15 cellular contexts compared by ENCODE assay signal in the genomic region with DNA sequence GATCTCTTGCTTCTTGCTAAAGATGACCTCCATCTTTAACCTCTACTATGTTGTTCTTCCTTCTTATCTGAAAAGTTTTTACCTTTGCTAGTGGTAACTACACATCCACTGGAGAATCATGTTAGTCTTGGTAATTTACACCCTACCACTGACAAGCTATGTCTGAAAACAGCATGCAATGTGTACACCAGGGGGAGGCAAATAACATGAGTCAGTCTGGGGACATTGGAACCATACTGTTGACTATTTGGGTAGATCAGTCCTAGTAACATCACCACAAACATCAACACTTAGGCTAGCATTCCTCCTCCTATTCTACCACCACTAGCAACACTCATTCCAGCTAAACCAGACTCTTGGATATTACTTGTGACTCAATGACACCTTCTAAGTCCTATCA.
DNase-seq lines count a peak whose midpoint lies in the region; ATAC-seq, FAIRE-seq and TF ChIP-seq lines count a peak whose summit lies in the region.
"Had no signal": no experiment of that assay in that cellular context is flagged by ENCODE, and none has a peak within 500 bp of the region (broad histone marks: within the 10 kb centered on the region; RNA-seq: fewer than 3 reads in every experiment).

No MANE protein-coding gene starts in this region.

- no peaks in the 10 kb centered on the region for H3K4me1 ChIP-seq in K562 (replicated peaks in 1 of 2; ENCODE audit: control insufficient read depth in 2 of 2, insufficient read depth in 2 of 2, low read length in 2 of 2)
- H3K4me1 ChIP-seq in mesendoderm (ENCODE audit: control insufficient read depth, low read depth, low read length): no peaks in the 10 kb centered on the region
- no peaks in the 10 kb centered on the region for H3K4me1 ChIP-seq in left ventricle myocardium inferior
- H3K4me1 ChIP-seq: BLaER1 had no signal

- no peak overlapping the region for H3K56ac ChIP-seq in mesendoderm (ENCODE audit: low read length)

- H2BK15ac ChIP-seq in mesendoderm (replicated peaks; ENCODE audit: low read depth): no peak overlapping the region

- TF ChIP-seq EP300 in K562 (IDR thresholded peaks at IDR 0.05; ENCODE audit: low read length): no peak

- TF ChIP-seq CTCF in K562 (IDR thresholded peaks at IDR 0.05 in 2 of 3, conservative IDR thresholded peaks at IDR 0.05 in 1 of 3; ENCODE audit: insufficient read depth in 2 of 3, low read depth in 1 of 3, low read length in 3 of 3) (peak in 2 of 3 experiments; percentile 23 to 27; a peak in 2 of 6 replicates), left ventricle myocardium inferior (IDR thresholded peaks at IDR 0.05; ENCODE audit: borderline replicate concordance) (no peak), coronary artery (IDR thresholded peaks at IDR 0.05) (no peak)

- H3K18ac ChIP-seq in mesendoderm (ENCODE audit: low read length): no peak overlapping the region

- TF ChIP-seq POLR2A in K562 (conservative IDR thresholded peaks at IDR 0.05): no peak

- H3K9me1 ChIP-seq in K562 (ENCODE audit: control insufficient read depth, insufficient read depth, low read length): no peaks in the 10 kb centered on the region

- H4K5ac ChIP-seq in mesendoderm (ENCODE audit: low read length): no peak overlapping the region

- H3K9ac ChIP-seq in K562 (ENCODE audit: insufficient read depth in 1 of 2, low read depth in 2 of 2, low read length in 2 of 2) (no peak overlapping the region), mesendoderm (ENCODE audit: low read length) (no peak overlapping the region)
- H3K9ac ChIP-seq: BLaER1 had no signal

- H4K8ac ChIP-seq in mesendoderm (ENCODE audit: low read depth, low read length): no peak overlapping the region

- CTCF ChIA-PET in K562 (lab: Yijun Ruan, JAX; ENCODE audit: low intra/inter-chr PET ratio): interaction anchor here (1.0 kb wide), 1 partner anchor 160 kb away, joined by 3 read pairs; no protein-coding TSS in a partner anchor

- H3K4me2 ChIP-seq in K562 (ENCODE audit: insufficient read depth, low read length) (no peak overlapping the region), mesendoderm (ENCODE audit: low read length) (no peak overlapping the region)
- H3K4me2 ChIP-seq: BLaER1 had no signal

- H2AK5ac ChIP-seq in mesendoderm (ENCODE audit: low read length): no peak overlapping the region

- POLR2A ChIA-PET in K562 (lab: Yijun Ruan, JAX): no interaction called here

- H2BK120ac ChIP-seq in mesendoderm (ENCODE audit: low read depth, low read length): no peak overlapping the region

- H3K79me2 ChIP-seq in K562 (ENCODE audit: control insufficient read depth, insufficient read depth, low read length) (no peaks in the 10 kb centered on the region), mesendoderm (ENCODE audit: control insufficient read depth, insufficient read depth, low read length) (no peaks in the 10 kb centered on the region)

- no peaks in the 10 kb centered on the region for H4K20me1 ChIP-seq in K562 (replicated peaks; ENCODE audit: control insufficient read depth, insufficient read depth, low read length)
- H4K20me1 ChIP-seq: BLaER1 had no signal

- H3K4ac ChIP-seq in mesendoderm (ENCODE audit: low read depth, low read length): no peak overlapping the region

- H3K9me3 ChIP-seq in K562 (replicated peaks; ENCODE audit: control insufficient read depth, insufficient read depth, low read depth, low read length) (no peaks in the 10 kb centered on the region), left ventricle myocardium inferior (replicated peaks) (no peaks in the 10 kb centered on the region)
- H3K9me3 ChIP-seq: BLaER1 had no signal

- no peaks in the 10 kb centered on the region for H3K27me3 ChIP-seq in K562 (ENCODE audit: control insufficient read depth in 2 of 2, insufficient read depth in 2 of 2, low read length in 2 of 2)
- H3K27me3 ChIP-seq in mesendoderm (ENCODE audit: insufficient read depth, low read length, poor library complexity): no peaks in the 10 kb centered on the region
- no peaks in the 10 kb centered on the region for H3K27me3 ChIP-seq in left ventricle myocardium inferior (ENCODE audit: low read depth)
- H3K27me3 ChIP-seq: BLaER1 had no signal

- H3K27ac ChIP-seq in K562 (ENCODE audit: extremely low read depth, low read depth, low read length): no peak overlapping the region
- no peak overlapping the region for H3K27ac ChIP-seq in mesendoderm (ENCODE audit: low read depth, low read length)
- no peak overlapping the region for H3K27ac ChIP-seq in left ventricle myocardium inferior (replicated peaks)
- H3K27ac ChIP-seq in coronary artery: no peak overlapping the region
- H3K27ac ChIP-seq: BLaER1, SK-N-MC had no signal

- H3K4me3 ChIP-seq in K562 (no peak overlapping the region), mesendoderm (ENCODE audit: low read length) (no peak overlapping the region), left ventricle myocardium inferior (no peak overlapping the region), coronary artery (no peak overlapping the region)
- H3K4me3 ChIP-seq: BLaER1, SK-N-MC had no signal

- no TSS peak for BruUV-seq in K562 (replicated peaks; lab: Mats Ljungman, UMichigan)

- H3K36me3 ChIP-seq in K562 (ENCODE audit: control insufficient read depth, insufficient read depth, low read length): no peaks in the 10 kb centered on the region
- H3K36me3 ChIP-seq in mesendoderm (ENCODE audit: control insufficient read depth, insufficient read depth, low read length): no peaks in the 10 kb centered on the region
- H3K36me3 ChIP-seq in left ventricle myocardium inferior: no peaks in the 10 kb centered on the region
- H3K36me3 ChIP-seq: BLaER1 had no signal

- H2BK5ac ChIP-seq in mesendoderm (ENCODE audit: low read length): no peak overlapping the region

- intact Hi-C loops in K562 (cut with micrococcal nuclease): loop anchor here (1.0 kb wide), 1 partner anchor 250 kb away; no protein-coding TSS in a partner anchor
- intact Hi-C loops in left ventricle myocardium inferior (cut with micrococcal nuclease): no loop called here

- ATAC-seq in K562: peak; percentile 85

- H3K79me1 ChIP-seq in mesendoderm (ENCODE audit: low read length): no peaks in the 10 kb centered on the region

- peak; percentile 32 for DNase-seq in DMS53 (lab: John Stamatoyannopoulos, UW)
- DNase-seq in DMS53 treated with DMSO at 0.1 percent for 48 hours (lab: John Stamatoyannopoulos, UW; ENCODE audit: unreplicated experiment): no peak
- DNase-seq in HTR-8/SVneo (ENCODE audit: insufficient read length, low spot score): no peak
- DNase-seq in K562 (ENCODE audit: extremely low read depth in 1 of 4, low spot score in 3 of 4): peak; percentile 7 to 21 (median 14)
- DNase-seq in mesendoderm: peak; percentile 13
- DNase-seq in left ventricle myocardium inferior: no peak
- no peak for DNase-seq in coronary artery (ENCODE audit: low spot score)
- no peak for DNase-seq in GF-D8 (lab: John Stamatoyannopoulos, UW)
- DNase-seq: 8988T, NCI-H1417, NCI-H187 treated with DMSO at 0.1 percent for 48 hours, NCI-H69 had no signal

- in situ Hi-C loops in K562 (cut with MboI): no loop called here

- peak in 1 of 2 experiments; percentile 53; a peak in 2 of 4 replicates for TF ChIP-seq RAD21 in K562 (CRISPR knock-in tag; conservative IDR thresholded peaks at IDR 0.05 in 1 of 2, IDR thresholded peaks at IDR 0.05 in 1 of 2)

- no peak overlapping the region for H2AFZ ChIP-seq in K562 (ENCODE audit: low read depth, low read length)

- H3K23ac ChIP-seq in mesendoderm (ENCODE audit: low read length): no peak overlapping the region

- FAIRE-seq in HTR-8/SVneo (lab: Jason Lieb, UNC): peak; percentile 54
- FAIRE-seq in K562 (lab: Jason Lieb, UNC): peak; percentile 49
- FAIRE-seq: GM19239 had no signal

TF ChIP-seq in K562, 482 proteins besides CTCF, POLR2A, EP300 and RAD21 (continues in another document):
- no peak for TF ChIP-seq EP400 (IDR thresholded peaks at IDR 0.05)
- TF ChIP-seq, protein P1, sequence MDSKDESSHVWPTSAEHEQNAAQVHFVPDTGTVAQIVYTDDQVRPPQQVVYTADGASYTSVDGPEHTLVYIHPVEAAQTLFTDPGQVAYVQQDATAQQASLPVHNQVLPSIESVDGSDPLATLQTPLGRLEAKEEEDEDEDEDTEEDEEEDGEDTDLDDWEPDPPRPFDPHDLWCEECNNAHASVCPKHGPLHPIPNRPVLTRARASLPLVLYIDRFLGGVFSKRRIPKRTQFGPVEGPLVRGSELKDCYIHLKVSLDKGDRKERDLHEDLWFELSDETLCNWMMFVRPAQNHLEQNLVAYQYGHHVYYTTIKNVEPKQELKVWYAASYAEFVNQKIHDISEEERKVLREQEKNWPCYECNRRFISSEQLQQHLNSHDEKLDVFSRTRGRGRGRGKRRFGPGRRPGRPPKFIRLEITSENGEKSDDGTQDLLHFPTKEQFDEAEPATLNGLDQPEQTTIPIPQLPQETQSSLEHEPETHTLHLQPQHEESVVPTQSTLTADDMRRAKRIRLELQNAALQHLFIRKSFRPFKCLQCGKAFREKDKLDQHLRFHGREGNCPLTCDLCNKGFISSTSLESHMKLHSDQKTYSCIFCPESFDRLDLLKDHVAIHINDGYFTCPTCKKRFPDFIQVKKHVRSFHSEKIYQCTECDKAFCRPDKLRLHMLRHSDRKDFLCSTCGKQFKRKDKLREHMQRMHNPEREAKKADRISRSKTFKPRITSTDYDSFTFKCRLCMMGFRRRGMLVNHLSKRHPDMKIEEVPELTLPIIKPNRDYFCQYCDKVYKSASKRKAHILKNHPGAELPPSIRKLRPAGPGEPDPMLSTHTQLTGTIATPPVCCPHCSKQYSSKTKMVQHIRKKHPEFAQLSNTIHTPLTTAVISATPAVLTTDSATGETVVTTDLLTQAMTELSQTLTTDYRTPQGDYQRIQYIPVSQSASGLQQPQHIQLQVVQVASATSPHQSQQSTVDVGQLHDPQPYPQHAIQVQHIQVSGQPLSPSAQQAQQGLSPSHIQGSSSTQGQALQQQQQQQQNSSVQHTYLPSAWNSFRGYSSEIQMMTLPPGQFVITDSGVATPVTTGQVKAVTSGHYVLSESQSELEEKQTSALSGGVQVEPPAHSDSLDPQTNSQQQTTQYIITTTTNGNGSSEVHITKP (IDR thresholded peaks at IDR 0.05; ENCODE audit: partially characterized antibody): peak; percentile 19

Comparison
In these comparisons a context has a peak if more than half of its experiments do, and no peak if none do; other contexts are left out.
1. DNase-seq: peak in DMS53 (single experiment), K562 (4 of 4) and mesendoderm (single experiment); none in DMS53 treated with DMSO at 0.1 percent for 48 hours (single experiment), HTR-8/SVneo (single experiment), left ventricle myocardium inferior (single experiment), coronary artery (single experiment) and GF-D8 (single experiment).
2. CTCF ChIP-seq: peak in K562 (2 of 3); none in left ventricle myocardium inferior (single experiment) and coronary artery (single experiment).